In genomic region chr1:180160362-180160761, GRCh38 we compare ENCODE assay signal across 1 cellular context.
TF ChIP-seq lines count a peak whose summit lies in the region.

No MANE protein-coding gene starts in this region.

TF ChIP-seq in WTC11, 78 proteins besides CTCF, POLR2A, EP300 and RAD21 (continued from another document):
- TF ChIP-seq ARID4B (CRISPR knock-in tag; IDR thresholded peaks at IDR 0.05; ENCODE audit: borderline replicate concordance) (no peak), NR2C2 (CRISPR knock-in tag; IDR thresholded peaks at IDR 0.05) (no peak), ZNF219 (CRISPR knock-in tag; IDR thresholded peaks at IDR 0.05; ENCODE audit: borderline replicate concordance) (no peak), ATF2 (CRISPR knock-in tag; IDR thresholded peaks at IDR 0.05; ENCODE audit: borderline replicate concordance, low read depth) (no peak), GABPB1 (CRISPR knock-in tag; IDR thresholded peaks at IDR 0.05) (no peak), RORB (CRISPR knock-in tag; IDR thresholded peaks at IDR 0.05) (no peak), SMAD3 (CRISPR knock-in tag; IDR thresholded peaks at IDR 0.05; ENCODE audit: borderline replicate concordance) (no peak), ZNF263 (CRISPR knock-in tag; IDR thresholded peaks at IDR 0.05; ENCODE audit: low read depth) (no peak), STAT6 (CRISPR knock-in tag; conservative IDR thresholded peaks at IDR 0.05; ENCODE audit: low read depth) (no peak), EMX1 (CRISPR knock-in tag; IDR thresholded peaks at IDR 0.05) (no peak)
- TF ChIP-seq, protein P1, sequence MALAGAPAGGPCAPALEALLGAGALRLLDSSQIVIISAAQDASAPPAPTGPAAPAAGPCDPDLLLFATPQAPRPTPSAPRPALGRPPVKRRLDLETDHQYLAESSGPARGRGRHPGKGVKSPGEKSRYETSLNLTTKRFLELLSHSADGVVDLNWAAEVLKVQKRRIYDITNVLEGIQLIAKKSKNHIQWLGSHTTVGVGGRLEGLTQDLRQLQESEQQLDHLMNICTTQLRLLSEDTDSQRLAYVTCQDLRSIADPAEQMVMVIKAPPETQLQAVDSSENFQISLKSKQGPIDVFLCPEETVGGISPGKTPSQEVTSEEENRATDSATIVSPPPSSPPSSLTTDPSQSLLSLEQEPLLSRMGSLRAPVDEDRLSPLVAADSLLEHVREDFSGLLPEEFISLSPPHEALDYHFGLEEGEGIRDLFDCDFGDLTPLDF (CRISPR knock-in tag; IDR thresholded peaks at IDR 0.05), result no peak
- TF ChIP-seq, protein P2, sequence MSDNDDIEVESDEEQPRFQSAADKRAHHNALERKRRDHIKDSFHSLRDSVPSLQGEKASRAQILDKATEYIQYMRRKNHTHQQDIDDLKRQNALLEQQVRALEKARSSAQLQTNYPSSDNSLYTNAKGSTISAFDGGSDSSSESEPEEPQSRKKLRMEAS (CRISPR knock-in tag; IDR thresholded peaks at IDR 0.05), result no peak
- TF ChIP-seq, protein P3, sequence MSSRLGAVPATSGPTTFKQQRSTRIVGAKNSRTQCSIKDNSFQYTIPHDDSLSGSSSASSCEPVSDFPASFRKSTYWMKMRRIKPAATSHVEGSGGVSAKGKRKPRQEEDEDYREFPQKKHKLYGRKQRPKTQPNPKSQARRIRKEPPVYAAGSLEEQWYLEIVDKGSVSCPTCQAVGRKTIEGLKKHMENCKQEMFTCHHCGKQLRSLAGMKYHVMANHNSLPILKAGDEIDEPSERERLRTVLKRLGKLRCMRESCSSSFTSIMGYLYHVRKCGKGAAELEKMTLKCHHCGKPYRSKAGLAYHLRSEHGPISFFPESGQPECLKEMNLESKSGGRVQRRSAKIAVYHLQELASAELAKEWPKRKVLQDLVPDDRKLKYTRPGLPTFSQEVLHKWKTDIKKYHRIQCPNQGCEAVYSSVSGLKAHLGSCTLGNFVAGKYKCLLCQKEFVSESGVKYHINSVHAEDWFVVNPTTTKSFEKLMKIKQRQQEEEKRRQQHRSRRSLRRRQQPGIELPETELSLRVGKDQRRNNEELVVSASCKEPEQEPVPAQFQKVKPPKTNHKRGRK (CRISPR knock-in tag; IDR thresholded peaks at IDR 0.05; ENCODE audit: borderline replicate concordance), result no peak
